In the genomic region with DNA sequence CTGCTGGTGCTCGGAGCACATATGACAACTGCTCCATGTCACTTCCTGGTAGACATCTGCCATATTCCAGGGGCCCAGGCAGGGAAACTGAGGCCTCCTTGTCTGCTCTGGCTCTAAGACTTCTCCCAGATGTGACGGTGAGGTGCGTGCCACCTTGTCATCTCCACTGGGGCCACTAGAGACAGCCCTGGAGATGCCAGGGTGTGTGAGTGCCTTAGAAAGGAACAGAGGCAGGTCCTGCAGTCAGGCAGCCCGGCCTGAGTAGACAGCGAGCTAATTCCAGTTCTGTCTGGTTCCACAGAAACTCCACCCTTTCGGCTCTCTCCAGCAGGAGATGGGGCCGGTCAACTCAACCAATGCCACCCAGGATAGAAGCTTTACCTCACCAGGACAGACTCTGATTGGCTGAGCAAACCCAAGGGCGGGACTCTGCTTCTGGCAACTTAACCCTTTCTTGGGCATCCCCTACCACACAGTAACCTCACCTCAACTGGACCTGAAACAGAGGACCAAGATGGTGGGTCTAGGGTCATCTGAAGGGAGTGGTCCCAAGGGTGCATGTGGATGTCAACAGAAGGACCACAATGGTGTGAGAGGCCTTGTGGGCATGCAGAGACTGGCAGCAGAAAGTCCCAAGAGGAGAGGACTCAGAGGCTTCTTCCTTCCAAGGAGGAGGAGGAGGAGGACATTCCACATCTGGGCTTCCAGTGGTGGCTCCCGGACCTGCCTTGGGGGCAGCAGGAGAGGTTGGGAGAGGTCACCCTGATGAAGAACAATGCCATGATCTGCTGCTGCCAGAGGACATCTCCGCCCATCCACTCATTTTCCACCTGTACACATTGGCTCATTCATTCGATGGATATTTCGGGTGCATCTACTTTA, we compare ENCODE assay signal across 7 cellular contexts.
DNase-seq lines count a peak whose midpoint lies in the region; ATAC-seq lines count a peak whose summit lies in the region.

No MANE protein-coding gene starts in this region.

- H3K27ac ChIP-seq in HUES64 (ENCODE audit: low read depth, low read length) (no peak overlapping the region), right cardiac atrium (ENCODE audit: low read length) (no peak overlapping the region)

- DNase-seq in UCSD-AML1 (lab: John Stamatoyannopoulos, UW; ENCODE audit: unreplicated experiment) (peak; percentile 54), right cardiac atrium (peak in 2 of 3 donors; percentile 50 to 66), HK-2 (ENCODE audit: unreplicated experiment) (no peak), NK-92 (lab: John Stamatoyannopoulos, UW; ENCODE audit: unreplicated experiment) (no peak)
- DNase-seq in stimulated activated effector memory CD8-positive, alpha-beta T cell treated with anti-CD3 and anti-CD28 coated beads, Interleukin-12 subunit alpha, Interleukin-12 subunit beta, amount 100 ng/mL, for 72 hours (ENCODE audit: low spot score in 2 of 2) = no peak

- H3K4me3 ChIP-seq in HUES64 (ENCODE audit: low read length) (no peak overlapping the region), right cardiac atrium (ENCODE audit: low read length) (no peak overlapping the region)

- peak; percentile 9 to 25 for ATAC-seq in right cardiac atrium
- ATAC-seq in stimulated activated effector memory CD8-positive, alpha-beta T cell treated with anti-CD3 and anti-CD28 coated beads, Interleukin-12 subunit alpha, Interleukin-12 subunit beta, amount 100 ng/mL, for 72 hours = no peak
- no peak for ATAC-seq in HG03342 (IDR thresholded peaks at IDR 0.05; ENCODE audit: unreplicated experiment)

- H3K4me1 ChIP-seq in HUES64 (ENCODE audit: insufficient read depth, low read length) = peaks cover 4% of the 10 kb centered on the region
- peaks cover 24% of the 10 kb centered on the region for H3K4me1 ChIP-seq in right cardiac atrium (ENCODE audit: control insufficient read depth, insufficient read depth, low read length)

- H3K9me3 ChIP-seq in HUES64 (ENCODE audit: insufficient read depth, low read depth, low read length) (no peaks in the 10 kb centered on the region), right cardiac atrium (ENCODE audit: control insufficient read depth, low read length) (no peaks in the 10 kb centered on the region)

- 66% methylated on average over 12 of the region's 12 CpGs for WGBS in HUES64
- WGBS in right cardiac atrium = 57% methylated on average over 12 of the region's 12 CpGs

- H3K27ac Mint-ChIP-seq in stimulated activated effector memory CD8-positive, alpha-beta T cell treated with anti-CD3 and anti-CD28 coated beads, Interleukin-12 subunit alpha, Interleukin-12 subunit beta, amount 100 ng/mL, for 72 hours = peak overlapping the region; percentile 90

- peaks cover 97% of the 10 kb centered on the region for H3K36me3 Mint-ChIP-seq in stimulated activated effector memory CD8-positive, alpha-beta T cell treated with anti-CD3 and anti-CD28 coated beads, Interleukin-12 subunit alpha, Interleukin-12 subunit beta, amount 100 ng/mL, for 72 hours

- H3K36me3 ChIP-seq in HUES64 (ENCODE audit: insufficient read depth, low read length) = no peaks in the 10 kb centered on the region

- H3K27me3 ChIP-seq in HUES64 (ENCODE audit: insufficient read depth, low read length) (no peaks in the 10 kb centered on the region), right cardiac atrium (ENCODE audit: control insufficient read depth, insufficient read depth) (no peaks in the 10 kb centered on the region)

- peaks cover 92% of the 10 kb centered on the region for H3K4me1 Mint-ChIP-seq in stimulated activated effector memory CD8-positive, alpha-beta T cell treated with anti-CD3 and anti-CD28 coated beads, Interleukin-12 subunit alpha, Interleukin-12 subunit beta, amount 100 ng/mL, for 72 hours

- intact Hi-C loops in right cardiac atrium (cut with DNase I) = no loop called here

- no peaks in the 10 kb centered on the region for H3K9me3 Mint-ChIP-seq in stimulated activated effector memory CD8-positive, alpha-beta T cell treated with anti-CD3 and anti-CD28 coated beads, Interleukin-12 subunit alpha, Interleukin-12 subunit beta, amount 100 ng/mL, for 72 hours

- H3K9ac ChIP-seq in HUES64 (ENCODE audit: low read depth, low read length) = peak overlapping the region; percentile 54

- no peak overlapping the region for H3K4me3 Mint-ChIP-seq in stimulated activated effector memory CD8-positive, alpha-beta T cell treated with anti-CD3 and anti-CD28 coated beads, Interleukin-12 subunit alpha, Interleukin-12 subunit beta, amount 100 ng/mL, for 72 hours

Comparison
In these comparisons a context has a peak if more than half of its experiments do, and no peak if none do; other contexts are left out.
1. DNase-seq: peak in UCSD-AML1 (single experiment) and right cardiac atrium (2 of 3); none in stimulated activated effector memory CD8-positive, alpha-beta T cell treated with anti-CD3 and anti-CD28 coated beads, Interleukin-12 subunit alpha, Interleukin-12 subunit beta, amount 100 ng/mL, for 72 hours (0 of 2), HK-2 (single experiment) and NK-92 (single experiment).
2. ATAC-seq: peak in right cardiac atrium (2 of 2); none in stimulated activated effector memory CD8-positive, alpha-beta T cell treated with anti-CD3 and anti-CD28 coated beads, Interleukin-12 subunit alpha, Interleukin-12 subunit beta, amount 100 ng/mL, for 72 hours (single experiment) and HG03342 (single experiment).